27 cellular contexts compared by ENCODE assay signal in genomic region chr3:217436-217835, GRCh38. TPM values are rescaled to one million over a fixed set of nuclear protein-coding genes. Genes with fewer than 3 reads are reported as not detected.
DNase-seq lines count a peak whose midpoint lies in the region; ATAC-seq, FAIRE-seq and TF ChIP-seq lines count a peak whose summit lies in the region.
"Had no signal": no experiment of that assay in that cellular context is flagged by ENCODE, and none has a peak within 500 bp of the region (broad histone marks: within the 10 kb centered on the region; RNA-seq: fewer than 3 reads in every experiment).

No MANE protein-coding gene starts in this region.

- no peak for DNase-seq in GM19239 (ENCODE audit: insufficient read length, low spot score)
- DNase-seq in NCI-H69 (lab: John Stamatoyannopoulos, UW), result peak; percentile 1
- DNase-seq in cerebellum (ENCODE audit: low spot score), result peak; percentile 30
- no peak for DNase-seq in neural progenitor cell (ENCODE audit: low spot score)
- DNase-seq in posterior cingulate gyrus, result no peak
- no peak for DNase-seq in amygdala (lab: John Stamatoyannopoulos, UW)
- no peak for DNase-seq in NCI-H1092 treated with DMSO at 0.1 percent for 48 hours (lab: John Stamatoyannopoulos, UW)
- DNase-seq: Caco-2; CD8-positive, alpha-beta T cell; DMS79 treated with DMSO at 0.1 percent for 48 hours; GOT3; HFFc6; IMR-90; KG1; MG63; NCI-H2029 treated with DMSO at 0.1 percent for 48 hours; NCI-H2227 treated with DMSO at 0.1 percent for 48 hours; NCI-H748 treated with DMSO at 0.1 percent for 48 hours; NK-92 treated with Interleukin-12 subunit alpha and Interleukin-12 subunit beta, amount 100 ng/mL, for 24 hours; PC-9; SJCRH30 had no signal

- no peak overlapping the region for H3K9ac ChIP-seq in neural progenitor cell

- H2AFZ ChIP-seq in neural progenitor cell (replicated peaks), result no peak overlapping the region
- H2AFZ ChIP-seq: PC-9 had no signal

- H3K27me3 ChIP-seq in neural progenitor cell, result no peaks in the 10 kb centered on the region
- H3K27me3 ChIP-seq: MG63, SJCRH30 had no signal

- no peaks in the 10 kb centered on the region for H3K36me3 ChIP-seq in neural progenitor cell
- H3K36me3 ChIP-seq: HAP-1, MG63, SJCRH30 had no signal

- TF ChIP-seq CTCF in neural progenitor cell (IDR thresholded peaks at IDR 0.05), result no peak

- no peaks in the 10 kb centered on the region for H3K9me3 ChIP-seq in neural progenitor cell (ENCODE audit: low read depth)
- H3K9me3 ChIP-seq: Caco-2, HAP-1, MG63, SJCRH30 had no signal

- no peaks in the 10 kb centered on the region for H3K27me3 Mint-ChIP-seq in neural progenitor cell (ENCODE audit: insufficient read depth, low read depth)
- H3K27me3 Mint-ChIP-seq: B cell had no signal

- H4K20me1 ChIP-seq in neural progenitor cell (ENCODE audit: low read depth), result no peaks in the 10 kb centered on the region

- H3K4me1 Mint-ChIP-seq in neural progenitor cell, result peaks cover 25% of the 10 kb centered on the region

- H3K36me3 Mint-ChIP-seq in neural progenitor cell, result peaks cover 5% of the 10 kb centered on the region
- H3K36me3 Mint-ChIP-seq: CD8-positive, alpha-beta T cell had no signal

- FAIRE-seq in GM19239 (lab: Jason Lieb, UNC), result peak; percentile 63

- no peak overlapping the region for H3K27ac ChIP-seq in neural progenitor cell
- H3K27ac ChIP-seq: C4-2B, PC-9, SJCRH30 had no signal

- H3K79me2 ChIP-seq in neural progenitor cell (ENCODE audit: low read depth), result no peaks in the 10 kb centered on the region

- H3K4me3 ChIP-seq in neural progenitor cell, result no peak overlapping the region
- H3K4me3 ChIP-seq: HAP-1, MG63, PC-9, SJCRH30 had no signal

- H3F3A ChIP-seq in neural progenitor cell (ENCODE audit: low read depth), result no peaks in the 10 kb centered on the region

- peak overlapping the region; percentile 52 for H3K27ac Mint-ChIP-seq in neural progenitor cell
- H3K27ac Mint-ChIP-seq: B cell; CD8-positive, alpha-beta T cell; HFFc6 had no signal

- no peak for ATAC-seq in GM21447 (IDR thresholded peaks at IDR 0.05; ENCODE audit: unreplicated experiment)
- ATAC-seq: CD8-positive, alpha-beta T cell; Right ventricle myocardium inferior; SK-N-SH treated with all-trans-retinoic acid at 6 μM for 48 hours had no signal

- intact Hi-C loops in posterior cingulate gyrus (cut with DNase I), result no loop called here

- H3K4me2 ChIP-seq in neural progenitor cell, result no peak overlapping the region
- H3K4me2 ChIP-seq: PC-9 had no signal

- peaks cover 2% of the 10 kb centered on the region for H3K9me3 Mint-ChIP-seq in neural progenitor cell

- no peak overlapping the region for H3K4me3 Mint-ChIP-seq in neural progenitor cell
- H3K4me3 Mint-ChIP-seq: B cell; CD8-positive, alpha-beta T cell; HFFc6 had no signal

- H3K4me1 ChIP-seq in neural progenitor cell, result peaks cover 4% of the 10 kb centered on the region
- H3K4me1 ChIP-seq: Caco-2, SJCRH30 had no signal

RNA-seq across cellular contexts. Expression of gene CHL1, which starts 20.9 kb away (rescaled TPM):
- total RNA-seq in cerebellum (490 TPM), neural progenitor cell (ENCODE audit: low replicate concordance) (0.49 and 0.59 TPM in 2 replicates)
- total RNA-seq: Caco-2; CD8-positive, alpha-beta T cell; HFFc6; PC-9; SJCRH30 had no signal

Comparison
In these comparisons a context has a peak if more than half of its experiments do, and no peak if none do; other contexts are left out.
1. DNase-seq: peak in NCI-H69 (single experiment) and cerebellum (single experiment); none in GM19239 (single experiment), neural progenitor cell (single experiment), posterior cingulate gyrus (0 of 10), amygdala (0 of 56) and NCI-H1092 treated with DMSO at 0.1 percent for 48 hours (single experiment).
2. RNA of gene CHL1, which starts 20.9 kb away (total RNA-seq): 490 TPM in cerebellum (single experiment); 0.49 to 0.59 TPM in neural progenitor cell; every median in the first group is over 100 times any median in the second.